ENCODE assay signal across 8 cellular contexts in genomic region chr13:50124536-50125305, GRCh38.
DNase-seq lines count a peak whose midpoint lies in the region; ATAC-seq, FAIRE-seq and TF ChIP-seq lines count a peak whose summit lies in the region.

No MANE protein-coding gene starts in this region.

- no peak overlapping the region for H4K5ac ChIP-seq in H1 (ENCODE audit: insufficient read length, low read depth, low read length)

- 3% methylated on average over 35 of the region's 78 CpGs; no CpG with 5 or more reads in 1 of the 2 experiments for WGBS in H1 (ENCODE audit: extremely low coverage in 1 of 2, insufficient coverage in 1 of 2, insufficient read length in 1 of 2, insufficient replicate concordance in 2 of 2, low coverage in 1 of 2, low lambda C conversion rate in 2 of 2, missing lambda C conversion rate in 1 of 2), 2 experiments

- TF ChIP-seq CTCF in GM13977 (IDR thresholded peaks at IDR 0.05; ENCODE audit: extremely low read depth, insufficient read depth, missing control alignments) (no peak), H1 (IDR thresholded peaks at IDR 0.05; ENCODE audit: control extremely low read depth in 1 of 3, insufficient read depth in 1 of 3, low read depth in 1 of 3, low read length in 3 of 3) (no peak)

- H2AK5ac ChIP-seq in H1 (ENCODE audit: low read depth, low read length), result no peak overlapping the region

- no peak overlapping the region for H3K23ac ChIP-seq in H1 (ENCODE audit: insufficient read length)

- H2BK12ac ChIP-seq in H1 (ENCODE audit: low read depth, low read length), result peak overlapping the region; percentile 84; the same call in 1 of the 2 replicates

- H3K27ac ChIP-seq in H1 (ENCODE audit: low read depth, low read length) (no peak overlapping the region), mucosa of rectum (ENCODE audit: low read depth in 2 of 2, low read length in 2 of 2) (peak overlapping the region; percentile 100)

- peaks cover 8 to 37% (median 27%) of the 10 kb centered on the region in 4 experiments for H3K4me1 ChIP-seq in H1 (replicated peaks in 1 of 4; ENCODE audit: control insufficient read depth in 3 of 4, insufficient read depth in 4 of 4, low read length in 3 of 4)
- H3K4me1 ChIP-seq in mucosa of rectum (ENCODE audit: control insufficient read depth in 2 of 2, insufficient read depth in 2 of 2, low read length in 2 of 2), result peaks cover 29 to 38% of the 10 kb centered on the region in 2 donors

- no peak for TF ChIP-seq EP300 in H1 (IDR thresholded peaks at IDR 0.05; ENCODE audit: borderline replicate concordance in 1 of 2, low read depth in 2 of 2, low read length in 2 of 2)

- peaks cover 12 to 13% of the 10 kb centered on the region in 2 experiments for H4K20me1 ChIP-seq in H1 (replicated peaks in 1 of 2; ENCODE audit: control insufficient read depth in 1 of 2, insufficient read depth in 2 of 2, low read length in 2 of 2)

- CTCF ChIA-PET in H1 (lab: Charles Lee; ENCODE audit: partially characterized antibody), result interaction anchor here (1.2 to 2.5 kb wide), 8 partner anchors 16 to 148 kb away, joined by 3 to 13 read pairs (median 4); partner anchors contain the start of gene TRIM13

- no peak for TF ChIP-seq RAD21 in H1 (IDR thresholded peaks at IDR 0.05 in 1 of 2, conservative IDR thresholded peaks at IDR 0.05 in 1 of 2; ENCODE audit: low read depth in 2 of 2, low read length in 2 of 2)

- no peaks in the 10 kb centered on the region for H3K79me2 ChIP-seq in H1 (ENCODE audit: control insufficient read depth in 1 of 2, insufficient read depth in 2 of 2, low read length in 2 of 2)

- no peak overlapping the region; the same call in 1 of the 2 replicates for H2BK15ac ChIP-seq in H1 (ENCODE audit: low read length)

- H3K14ac ChIP-seq in H1 (ENCODE audit: insufficient read length), result no peak overlapping the region

- H2BK20ac ChIP-seq in H1 (ENCODE audit: low read length), result no peak overlapping the region

- no peaks in the 10 kb centered on the region for H3K36me3 ChIP-seq in H1 (ENCODE audit: control insufficient read depth in 2 of 4, insufficient read depth in 4 of 4, low read length in 3 of 4)
- H3K36me3 ChIP-seq in mucosa of rectum (ENCODE audit: control insufficient read depth in 2 of 2, insufficient read depth in 2 of 2, low read length in 2 of 2), result no peaks in the 10 kb centered on the region

- no peak overlapping the region for H2BK120ac ChIP-seq in H1 (replicated peaks; ENCODE audit: low read depth, low read length)

- peaks cover 27% of the 10 kb centered on the region for H3K23me2 ChIP-seq in H1 (ENCODE audit: low read depth, low read length)

- no peak overlapping the region for H2AFZ ChIP-seq in H1 (ENCODE audit: low read length)

- H4K8ac ChIP-seq in H1 (ENCODE audit: extremely low read depth, insufficient read depth, low read length), result peak overlapping the region; percentile 46; the same call in 1 of the 2 replicates

- FAIRE-seq in H1 (lab: Jason Lieb, UNC), result no peak
- FAIRE-seq in GM12892 (lab: Jason Lieb, UNC), result no peak

- H3K9me3 ChIP-seq in H1 (ENCODE audit: insufficient read depth in 2 of 2, low read depth in 1 of 2, low read length in 1 of 2) (no peaks in the 10 kb centered on the region), mucosa of rectum (ENCODE audit: control insufficient read depth in 2 of 2, low read length in 2 of 2) (no peaks in the 10 kb centered on the region)

- H3K4me3 ChIP-seq in H1 (ENCODE audit: extremely low read depth in 1 of 4, insufficient read depth in 2 of 4, low read depth in 3 of 4, low read length in 4 of 4), result peak overlapping the region; percentile 70 to 85 (median 72)
- H3K4me3 ChIP-seq in mucosa of rectum (ENCODE audit: low read length in 2 of 2), result peak overlapping the region; percentile 85 to 90

- peak; percentile 4 for ATAC-seq in HG02623 (IDR thresholded peaks at IDR 0.05; ENCODE audit: unreplicated experiment)

- H3K9ac ChIP-seq in H1 (replicated peaks in 1 of 4; ENCODE audit: extremely low read depth in 1 of 4, low read depth in 3 of 4, low read length in 3 of 4), result peak overlapping the region in 1 of 4 experiments; percentile 5; a peak in 2 of 7 replicates
- peak overlapping the region; percentile 97 to 100 for H3K9ac ChIP-seq in mucosa of rectum (ENCODE audit: low read depth in 1 of 2, low read length in 2 of 2)

- H3K27me3 ChIP-seq in H1 (replicated peaks in 1 of 4; ENCODE audit: control insufficient read depth in 3 of 4, extremely low read depth in 1 of 4, insufficient read depth in 3 of 4, low read length in 3 of 4) (peaks cover 43 to 74% (median 70%) of the 10 kb centered on the region in 4 experiments), mucosa of rectum (ENCODE audit: control insufficient read depth in 2 of 2, insufficient read depth in 2 of 2, low read length in 2 of 2) (peaks cover 13 to 16% of the 10 kb centered on the region in 2 donors)

- H2BK5ac ChIP-seq in H1 (ENCODE audit: low read depth, low read length), result no peak overlapping the region

- H3K56ac ChIP-seq in H1 (replicated peaks; ENCODE audit: insufficient read length, low read depth, low read length), result peak overlapping the region; percentile 14

- in situ Hi-C loops in GM13977 (cut with MboI; ENCODE audit: low pct_unique_long_range_greater_than_20kb, low sequenced_read_pairs, unreplicated experiment), result no loop called here

- no peak overlapping the region for H3K4ac ChIP-seq in H1 (replicated peaks; ENCODE audit: insufficient read length, low read depth, low read length)

- H3K4me2 ChIP-seq in H1 (ENCODE audit: insufficient read depth in 1 of 2, low read depth in 2 of 2, low read length in 2 of 2), result peak overlapping the region; percentile 86 to 98

- TF ChIP-seq POLR2A in H1 (IDR thresholded peaks at IDR 0.05; ENCODE audit: control extremely low read depth in 1 of 2, low read depth in 2 of 2, low read length in 2 of 2) (no peak), GM12892 (IDR thresholded peaks at IDR 0.05; ENCODE audit: low read depth, low read length) (no peak)

- POLR2A ChIA-PET in H1 (lab: Charles Lee; ENCODE audit: partially characterized antibody), result interaction anchor here (0.7 to 6.9 kb wide), 9 partner anchors 9 to 126 kb away, joined by 3 to 52 read pairs (median 6); partner anchors contain the start of gene TRIM13

- DNase-seq in GM13977 (ENCODE audit: low spot score), result peak; percentile 67
- DNase-seq in NCI-H1930 (lab: John Stamatoyannopoulos, UW), result peak; percentile 64 to 96
- DNase-seq in activated CD8-positive, alpha-beta memory T cell treated with anti-CD3 and anti-CD28 coated beads for 4 hours (ENCODE audit: low read depth in 2 of 2), result peak; percentile 92 to 96
- peak in 1 of 2 experiments; percentile 87 for DNase-seq in H1 (ENCODE audit: low read depth in 1 of 2, low spot score in 2 of 2)
- peak; percentile 82 for DNase-seq in stimulated activated CD8-positive, alpha-beta memory T cell treated with anti-CD3 and anti-CD28 coated beads, Interleukin-7, amount 100 ng/mL, for 24 hours (ENCODE audit: low read depth)
- no peak for DNase-seq in GM12892 (ENCODE audit: insufficient read length)

- H4K91ac ChIP-seq in H1 (replicated peaks; ENCODE audit: insufficient read length, low read length), result no peak overlapping the region

- no peaks in the 10 kb centered on the region for H3K79me1 ChIP-seq in H1 (ENCODE audit: low read depth, low read length)

- peak overlapping the region; percentile 71 for H3K18ac ChIP-seq in H1 (ENCODE audit: extremely low read depth, low read length)

TF ChIP-seq in H1, 55 proteins besides CTCF, POLR2A, EP300 and RAD21 (continues in another document):
- TF ChIP-seq USF2 (IDR thresholded peaks at IDR 0.05; ENCODE audit: low read length) (no peak), BRCA1 (IDR thresholded peaks at IDR 0.05; ENCODE audit: low read depth, low read length) (no peak), KDM4A (IDR thresholded peaks at IDR 0.05; ENCODE audit: low read depth, low read length, severe bottlenecking) (peak; percentile 91), HDAC6 (IDR thresholded peaks at IDR 0.05; ENCODE audit: low read depth, low read length) (no peak), POU5F1 (IDR thresholded peaks at IDR 0.05; ENCODE audit: low read depth, low read length) (no peak), CBX8 (IDR thresholded peaks at IDR 0.05; ENCODE audit: borderline replicate concordance, low read depth, low read length) (no peak), CTBP2 (IDR thresholded peaks at IDR 0.05; ENCODE audit: borderline replicate concordance, insufficient read depth, insufficient read length, low read length) (no peak), HDAC2 (IDR thresholded peaks at IDR 0.05; ENCODE audit: borderline replicate concordance in 1 of 2, low read depth in 2 of 2, low read length in 2 of 2) (peak in 1 of 2 experiments; percentile 77; a peak in 2 of 4 replicates), ZNF274 (IDR thresholded peaks at IDR 0.05; ENCODE audit: borderline replicate concordance, extremely low read depth, low read length) (no peak), KDM5A (IDR thresholded peaks at IDR 0.05; ENCODE audit: low read length) (no peak), TEAD4 (IDR thresholded peaks at IDR 0.05; ENCODE audit: low read depth, low read length) (no peak), ATF3 (IDR thresholded peaks at IDR 0.05; ENCODE audit: insufficient read depth, low read depth, low read length) (no peak), YY1 (IDR thresholded peaks at IDR 0.05; ENCODE audit: low read depth, low read length) (no peak), FOSL1 (IDR thresholded peaks at IDR 0.05; ENCODE audit: insufficient read depth, low read depth, low read length) (no peak), MAX (IDR thresholded peaks at IDR 0.05) (peak; percentile 36; the same call in 1 of the 2 replicates), SIN3A (conservative IDR thresholded peaks at IDR 0.05 in 1 of 2, IDR thresholded peaks at IDR 0.05 in 1 of 2; ENCODE audit: low read depth in 1 of 2, low read length in 2 of 2) (peak in 1 of 2 experiments; percentile 75; a peak in 1 of 4 replicates), TBP (IDR thresholded peaks at IDR 0.05; ENCODE audit: low read depth, low read length) (no peak), SIX5 (IDR thresholded peaks at IDR 0.05; ENCODE audit: low read depth, low read length) (no peak)
